ENCODE assay signal across 11 cellular contexts in genomic region chr13:52411629-52412028, GRCh38. TPM values are rescaled to one million over a fixed set of nuclear protein-coding genes. Genes with fewer than 3 reads are reported as not detected.
DNase-seq lines count a peak whose midpoint lies in the region; ATAC-seq lines count a peak whose summit lies in the region.
"Had no signal": no experiment of that assay in that cellular context is flagged by ENCODE, and none has a peak within 500 bp of the region (broad histone marks: within the 10 kb centered on the region; RNA-seq: fewer than 3 reads in every experiment).

No MANE protein-coding gene starts in this region.

- ATAC-seq in activated T-cell treated with anti-CD3 and anti-CD28 coated beads, Interleukin-2, amount 50 U/mL, for 72 hours (replicated peaks in 1 of 2): peak; percentile 79 to 96
- ATAC-seq in HG02973 (IDR thresholded peaks at IDR 0.05; ENCODE audit: unreplicated experiment) (peak; percentile 96), left ventricle myocardium superior (no peak)
- ATAC-seq in stimulated activated memory B cell treated with anti-CD40 and anti-IgM and Interleukin-4, amounts not matched to agents 10 μg/mL and 1 μg/mL and 100 μg/mL, for 72 hours: peak; percentile 41
- ATAC-seq: left cardiac atrium, Panc1 had no signal

- peak in 1 of 2 donors; percentile 19 for DNase-seq in activated T-cell treated with anti-CD3 and anti-CD28 coated beads, Interleukin-2, amount 50 U/mL, for 72 hours
- DNase-seq in activated T-cell treated with anti-CD3 and anti-CD28 coated beads, Interleukin-2, amount 50 U/mL, for 48 hours: no peak
- DNase-seq in adipocyte (ENCODE audit: low read depth): peak; percentile 61
- no peak for DNase-seq in stimulated activated CD4-positive, alpha-beta T cell treated with anti-CD3 and anti-CD28 coated beads, Interleukin-4, amount 100 ng/mL, for 4 hours
- DNase-seq in activated CD4-positive, CD25-positive, alpha-beta regulatory T cell (lab: John Stamatoyannopoulos, UW): no peak
- no peak for DNase-seq in left ventricle myocardium superior
- DNase-seq: left cardiac atrium had no signal

- peaks cover 50% of the 10 kb centered on the region for H3K4me1 ChIP-seq in adipocyte (ENCODE audit: control insufficient read depth, insufficient read depth, low read length)

- peak overlapping the region; percentile 41 for H3K9ac ChIP-seq in adipocyte (ENCODE audit: low read length)

- H3K4me1 Mint-ChIP-seq in activated T-cell treated with anti-CD3 and anti-CD28 coated beads, Interleukin-2, amount 50 U/mL, for 72 hours (ENCODE audit: low read depth): peaks cover 10% of the 10 kb centered on the region
- no peaks in the 10 kb centered on the region for H3K4me1 Mint-ChIP-seq in stimulated activated memory B cell treated with anti-CD40 and anti-IgM and Interleukin-4, amounts not matched to agents 10 μg/mL and 1 μg/mL and 100 μg/mL, for 72 hours
- H3K4me1 Mint-ChIP-seq: B cell had no signal

- peak overlapping the region; percentile 47 for H3K4me3 ChIP-seq in adipocyte (ENCODE audit: low read length)

- H3K9me3 Mint-ChIP-seq in activated T-cell treated with anti-CD3 and anti-CD28 coated beads, Interleukin-2, amount 50 U/mL, for 72 hours: no peaks in the 10 kb centered on the region
- H3K9me3 Mint-ChIP-seq in stimulated activated memory B cell treated with anti-CD40 and anti-IgM and Interleukin-4, amounts not matched to agents 10 μg/mL and 1 μg/mL and 100 μg/mL, for 72 hours: no peaks in the 10 kb centered on the region

- peak overlapping the region in 1 of 2 donors; percentile 70 for H3K4me3 Mint-ChIP-seq in activated T-cell treated with anti-CD3 and anti-CD28 coated beads, Interleukin-2, amount 50 U/mL, for 72 hours
- no peak overlapping the region for H3K4me3 Mint-ChIP-seq in stimulated activated memory B cell treated with anti-CD40 and anti-IgM and Interleukin-4, amounts not matched to agents 10 μg/mL and 1 μg/mL and 100 μg/mL, for 72 hours
- H3K4me3 Mint-ChIP-seq: B cell had no signal

- H3K36me3 ChIP-seq in adipocyte (ENCODE audit: control insufficient read depth, insufficient read depth, low read length, severe bottlenecking): peaks cover 23% of the 10 kb centered on the region

- no peaks in the 10 kb centered on the region for H3K9me3 ChIP-seq in adipocyte (ENCODE audit: control insufficient read depth, low read length)

- no peaks in the 10 kb centered on the region for H3K27me3 Mint-ChIP-seq in activated T-cell treated with anti-CD3 and anti-CD28 coated beads, Interleukin-2, amount 50 U/mL, for 72 hours (ENCODE audit: low read depth)
- peaks cover 2% of the 10 kb centered on the region for H3K27me3 Mint-ChIP-seq in stimulated activated memory B cell treated with anti-CD40 and anti-IgM and Interleukin-4, amounts not matched to agents 10 μg/mL and 1 μg/mL and 100 μg/mL, for 72 hours
- H3K27me3 Mint-ChIP-seq: B cell had no signal

- intact Hi-C loops in left ventricle myocardium superior (cut with micrococcal nuclease): no loop called here

- peaks cover 1 to 6% of the 10 kb centered on the region in 2 donors for H3K36me3 Mint-ChIP-seq in activated T-cell treated with anti-CD3 and anti-CD28 coated beads, Interleukin-2, amount 50 U/mL, for 72 hours (ENCODE audit: insufficient read depth in 2 of 2)
- H3K36me3 Mint-ChIP-seq in stimulated activated memory B cell treated with anti-CD40 and anti-IgM and Interleukin-4, amounts not matched to agents 10 μg/mL and 1 μg/mL and 100 μg/mL, for 72 hours: peaks cover 45% of the 10 kb centered on the region

- H3K27me3 ChIP-seq in adipocyte (replicated peaks; ENCODE audit: control insufficient read depth, insufficient read depth, low read length): no peaks in the 10 kb centered on the region

- H3K27ac Mint-ChIP-seq in activated T-cell treated with anti-CD3 and anti-CD28 coated beads, Interleukin-2, amount 50 U/mL, for 72 hours: peak overlapping the region; percentile 87
- H3K27ac Mint-ChIP-seq in stimulated activated memory B cell treated with anti-CD40 and anti-IgM and Interleukin-4, amounts not matched to agents 10 μg/mL and 1 μg/mL and 100 μg/mL, for 72 hours: no peak overlapping the region
- H3K27ac Mint-ChIP-seq: B cell had no signal

RNA-seq across cellular contexts. Expression of gene THSD1, which starts 5.7 kb away (rescaled TPM):
- under 1 TPM; 0.35 to 0.48 TPM for total RNA-seq in activated T-cell treated with anti-CD3 and anti-CD28 coated beads, Interleukin-2, amount 50 U/mL, for 72 hours
- 5.0 TPM for total RNA-seq in left ventricle myocardium superior

RNA-seq across cellular contexts. Expression of gene VPS36, which starts 38.8 kb away (rescaled TPM):
- 10 to 100 TPM; 38.8 to 40.2 TPM for total RNA-seq in activated T-cell treated with anti-CD3 and anti-CD28 coated beads, Interleukin-2, amount 50 U/mL, for 72 hours
- 34.7 TPM for total RNA-seq in left ventricle myocardium superior

RNA-seq across cellular contexts. Expression of gene CKAP2, which starts 43.6 kb away (rescaled TPM):
- 10 to 100 TPM; 61.1 to 71.7 TPM for total RNA-seq in activated T-cell treated with anti-CD3 and anti-CD28 coated beads, Interleukin-2, amount 50 U/mL, for 72 hours
- 7.2 TPM for total RNA-seq in left ventricle myocardium superior
